In the genomic region with DNA sequence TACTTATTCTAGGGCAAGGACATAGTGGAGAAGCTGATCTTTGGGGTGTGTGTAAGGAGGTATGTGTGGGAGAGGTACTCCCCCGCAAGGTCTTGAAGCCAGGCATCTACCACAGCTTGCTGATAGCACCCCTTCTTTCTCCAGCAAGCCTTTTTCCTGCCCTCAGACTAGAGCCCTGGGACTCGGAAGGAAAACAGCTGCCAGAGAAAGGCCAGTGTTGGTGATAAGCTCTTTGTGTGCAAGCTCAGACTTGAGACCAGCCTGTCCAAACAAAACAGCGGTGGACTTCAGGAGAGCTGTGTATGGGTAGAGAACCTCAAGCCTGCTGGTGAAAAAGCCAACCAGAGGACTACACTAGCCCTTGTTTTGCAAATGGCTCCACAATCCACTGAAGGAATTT, we compare ENCODE assay signal across 8 cellular contexts.
DNase-seq lines count a peak whose midpoint lies in the region; ATAC-seq and TF ChIP-seq lines count a peak whose summit lies in the region.

No MANE protein-coding gene starts in this region.

- H3K36me3 ChIP-seq in GM23248 (ENCODE audit: low read depth) (no peaks in the 10 kb centered on the region), smooth muscle cell (ENCODE audit: low read depth) (no peaks in the 10 kb centered on the region)

- H3K27ac ChIP-seq in GM23248 (no peak overlapping the region), RWPE1 (no peak overlapping the region), smooth muscle cell (ENCODE audit: low read depth) (no peak overlapping the region)

- H3K9ac ChIP-seq in GM23248: no peak overlapping the region
- no peak overlapping the region for H3K9ac ChIP-seq in smooth muscle cell (ENCODE audit: low read depth)

- ATAC-seq in HG03571 (IDR thresholded peaks at IDR 0.05; ENCODE audit: unreplicated experiment): no peak

- in situ Hi-C loops in GM23248 (cut with MboI): loop anchor here (10.0 to 25.0 kb wide), 3 partner anchors 1085 to 1977 kb away; no protein-coding TSS in a partner anchor

- peaks cover 18% of the 10 kb centered on the region for H3F3A ChIP-seq in GM23248 (ENCODE audit: insufficient read depth)
- H3F3A ChIP-seq in smooth muscle cell (ENCODE audit: low read depth): no peaks in the 10 kb centered on the region

- H3K79me2 ChIP-seq in GM23248 (ENCODE audit: insufficient read depth) (no peaks in the 10 kb centered on the region), smooth muscle cell (ENCODE audit: low read depth) (no peaks in the 10 kb centered on the region)

- POLR2A ChIA-PET in RWPE1 (lab: Yijun Ruan, JAX; ENCODE audit: low non-redundant PET): no interaction called here
- POLR2A ChIA-PET in HEK293T (lab: Yijun Ruan, JAX): interaction anchor here (1.2 kb wide), 1 partner anchor 297 kb away, joined by 4 read pairs; no protein-coding TSS in a partner anchor

- WGBS in GM23248 (ENCODE audit: low coverage in 1 of 2, low lambda C conversion rate in 2 of 2, missing lambda C conversion rate in 2 of 2), 2 experiments: 77 to 79% methylated on average over 3 of the region's 3 CpGs
- 42% methylated on average over 3 of the region's 3 CpGs for WGBS in smooth muscle cell (ENCODE audit: low lambda C conversion rate)

- H4K20me1 ChIP-seq in GM23248 (ENCODE audit: insufficient read depth): no peaks in the 10 kb centered on the region
- no peaks in the 10 kb centered on the region for H4K20me1 ChIP-seq in smooth muscle cell (ENCODE audit: low read depth)

- CTCF ChIA-PET in RWPE1 (lab: Yijun Ruan, JAX): interaction anchor here (0.6 to 1.2 kb wide), 8 partner anchors 131 to 1117 kb away, joined by 3 to 8 read pairs (median 4); no protein-coding TSS in a partner anchor
- CTCF ChIA-PET in HEK293T (lab: Yijun Ruan, JAX): interaction anchor here (0.5 to 1.2 kb wide), 6 partner anchors 15 to 590 kb away, joined by 3 to 5 read pairs (median 3); no protein-coding TSS in a partner anchor

- H3K4me1 ChIP-seq in GM23248 (ENCODE audit: insufficient read depth) (peaks cover 35% of the 10 kb centered on the region), smooth muscle cell (ENCODE audit: low read depth) (peaks cover 18% of the 10 kb centered on the region)

- H2AFZ ChIP-seq in GM23248: peak overlapping the region; percentile 49; the same call in 1 of the 2 replicates
- H2AFZ ChIP-seq in smooth muscle cell (ENCODE audit: low read depth): no peak overlapping the region

- no peak for TF ChIP-seq CTCF in RWPE1 (conservative IDR thresholded peaks at IDR 0.05; ENCODE audit: low read depth)
- no peak for TF ChIP-seq CTCF in fibroblast of villous mesenchyme (IDR thresholded peaks at IDR 0.05; ENCODE audit: insufficient read depth, low read depth, low read length)
- no peak for TF ChIP-seq CTCF in smooth muscle cell (IDR thresholded peaks at IDR 0.05; ENCODE audit: borderline replicate concordance, insufficient read depth, poor library complexity, severe bottlenecking)

- no peak for DNase-seq in GM23248
- peak; percentile 5 for DNase-seq in RWPE1 (ENCODE audit: low spot score)
- peak; percentile 39 for DNase-seq in fibroblast of villous mesenchyme (ENCODE audit: low read depth)
- no peak for DNase-seq in smooth muscle cell (lab: John Stamatoyannopoulos, UW; ENCODE audit: unreplicated experiment)
- DNase-seq in HEK293T (ENCODE audit: extremely low spot score): no peak
- DNase-seq in NCI-H446 treated with DMSO at 0.1 percent for 48 hours (lab: John Stamatoyannopoulos, UW): no peak
- no peak for DNase-seq in DMS 273 (lab: John Stamatoyannopoulos, UW; ENCODE audit: unreplicated experiment)

- no peak overlapping the region for H3K4me3 ChIP-seq in GM23248
- no peak overlapping the region for H3K4me3 ChIP-seq in fibroblast of villous mesenchyme (ENCODE audit: low read depth, low read length)
- H3K4me3 ChIP-seq in smooth muscle cell: peak overlapping the region; percentile 11

- H3K27me3 ChIP-seq in GM23248 (replicated peaks; ENCODE audit: insufficient read depth) (no peaks in the 10 kb centered on the region), smooth muscle cell (ENCODE audit: low read depth) (no peaks in the 10 kb centered on the region)

- H3K4me2 ChIP-seq in GM23248 (ENCODE audit: unreplicated experiment) (peak overlapping the region; percentile 60), smooth muscle cell (peak overlapping the region; percentile 76)

- H3K9me2 ChIP-seq in GM23248 (ENCODE audit: insufficient read depth): no peaks in the 10 kb centered on the region

- H3K9me3 ChIP-seq in GM23248 (ENCODE audit: low read depth): no peaks in the 10 kb centered on the region
- no peaks in the 10 kb centered on the region for H3K9me3 ChIP-seq in smooth muscle cell (replicated peaks; ENCODE audit: low read depth)

TF ChIP-seq in HEK293T, 16 proteins besides CTCF, POLR2A, EP300 and RAD21:
- TF ChIP-seq SUZ12 (IDR thresholded peaks at IDR 0.05) (no peak), FOXM1 (IDR thresholded peaks at IDR 0.05; ENCODE audit: borderline replicate concordance) (no peak), HDGF (IDR thresholded peaks at IDR 0.05; ENCODE audit: borderline replicate concordance) (no peak), TARDBP (IDR thresholded peaks at IDR 0.05) (no peak), LEF1 (IDR thresholded peaks at IDR 0.05; ENCODE audit: borderline replicate concordance) (no peak), ZNF384 (IDR thresholded peaks at IDR 0.05) (no peak), ELF4 (IDR thresholded peaks at IDR 0.05) (no peak), L3MBTL2 (conservative IDR thresholded peaks at IDR 0.05) (no peak), BHLHE40 (IDR thresholded peaks at IDR 0.05; ENCODE audit: borderline replicate concordance) (no peak), SP1 (IDR thresholded peaks at IDR 0.05) (no peak), FOXK2 (IDR thresholded peaks at IDR 0.05) (no peak), ARNT (IDR thresholded peaks at IDR 0.05) (no peak), NFRKB (IDR thresholded peaks at IDR 0.05) (no peak)
- TF ChIP-seq, protein P1, sequence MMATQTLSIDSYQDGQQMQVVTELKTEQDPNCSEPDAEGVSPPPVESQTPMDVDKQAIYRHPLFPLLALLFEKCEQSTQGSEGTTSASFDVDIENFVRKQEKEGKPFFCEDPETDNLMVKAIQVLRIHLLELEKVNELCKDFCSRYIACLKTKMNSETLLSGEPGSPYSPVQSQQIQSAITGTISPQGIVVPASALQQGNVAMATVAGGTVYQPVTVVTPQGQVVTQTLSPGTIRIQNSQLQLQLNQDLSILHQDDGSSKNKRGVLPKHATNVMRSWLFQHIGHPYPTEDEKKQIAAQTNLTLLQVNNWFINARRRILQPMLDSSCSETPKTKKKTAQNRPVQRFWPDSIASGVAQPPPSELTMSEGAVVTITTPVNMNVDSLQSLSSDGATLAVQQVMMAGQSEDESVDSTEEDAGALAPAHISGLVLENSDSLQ (IDR thresholded peaks at IDR 0.05): no peak

Comparison
In these comparisons a context has a peak if more than half of its experiments do, and no peak if none do; other contexts are left out.
1. DNase-seq: peak in RWPE1 (single experiment) and fibroblast of villous mesenchyme (single experiment); none in GM23248 (single experiment), smooth muscle cell (single experiment), HEK293T (single experiment), NCI-H446 treated with DMSO at 0.1 percent for 48 hours (single experiment) and DMS 273 (single experiment).